Comparison of ENCODE assay signal across 8 cellular contexts in the genomic region with DNA sequence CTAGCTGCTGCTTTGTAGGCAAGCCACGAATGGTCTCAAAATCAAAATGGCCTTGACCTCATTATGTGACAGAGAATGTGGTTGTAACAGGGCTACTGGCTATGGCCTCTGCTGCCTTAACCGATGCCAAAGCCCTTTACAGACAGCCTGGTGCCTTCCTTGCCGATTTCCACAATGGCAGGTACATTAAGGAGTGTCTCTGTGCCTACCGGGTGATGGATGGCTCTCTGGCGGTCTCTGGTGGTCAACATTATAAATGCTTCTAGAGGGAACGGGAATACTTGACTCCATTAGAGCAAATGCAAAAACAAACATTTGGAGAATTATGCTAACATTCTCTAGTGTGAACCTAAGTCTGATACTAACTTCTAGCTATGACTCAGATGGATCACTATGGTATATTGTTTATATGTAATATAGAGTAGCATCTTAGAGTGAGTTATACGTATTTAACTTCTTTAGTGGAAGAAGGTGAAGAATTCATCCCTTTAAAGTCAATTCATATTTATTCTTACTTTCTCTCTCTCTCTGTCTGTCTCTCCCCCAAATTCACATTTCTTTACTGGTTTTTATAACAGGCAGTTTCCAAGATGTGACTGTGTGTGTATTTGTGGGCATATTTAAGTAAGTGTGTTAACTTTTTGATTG. TPM values are rescaled to one million over a fixed set of nuclear protein-coding genes. Genes with fewer than 3 reads are reported as not detected.
A peak's percentile ranks its signal among the peaks of the same experiment; 100 is the strongest.
DNase-seq lines count a peak whose midpoint lies in the region; ATAC-seq and TF ChIP-seq lines count a peak whose summit lies in the region.

No MANE protein-coding gene starts in this region.

- POLR2A ChIA-PET in CD8-positive, alpha-beta memory T cell (lab: Charles Lee): no interaction called here
- POLR2A ChIA-PET in naive thymus-derived CD4-positive, alpha-beta T cell (lab: Charles Lee): no interaction called here

- CTCF ChIA-PET in CD8-positive, alpha-beta memory T cell (lab: Charles Lee): interaction anchor here (0.6 to 2.7 kb wide), 15 partner anchors 9 to 1213 kb away, joined by 3 to 20 read pairs (median 3); no protein-coding TSS in a partner anchor
- CTCF ChIA-PET in activated CD8-positive, alpha-beta memory T cell treated with anti-CD3 and anti-CD28 coated beads, Interleukin-2, amount 10 ng/mL, durations not matched to agents 7 days and 5 days (lab: Charles Lee): interaction anchor here (0.6 to 2.2 kb wide), 20 partner anchors 9 to 801 kb away, joined by 3 to 8 read pairs (median 4); no protein-coding TSS in a partner anchor
- CTCF ChIA-PET in naive thymus-derived CD4-positive, alpha-beta T cell (lab: Charles Lee): interaction anchor here (0.9 to 1.5 kb wide), 6 partner anchors 9 to 815 kb away, joined by 3 to 5 read pairs (median 3); no protein-coding TSS in a partner anchor

- no peak overlapping the region for H3K4me3 Mint-ChIP-seq in CD8-positive, alpha-beta memory T cell
- no peak overlapping the region for H3K4me3 Mint-ChIP-seq in activated CD8-positive, alpha-beta memory T cell treated with anti-CD3 and anti-CD28 coated beads, Interleukin-2, amount 10 ng/mL, durations not matched to agents 7 days and 5 days
- H3K4me3 Mint-ChIP-seq in naive thymus-derived CD4-positive, alpha-beta T cell: peak overlapping the region in 2 of 10 donors; percentile 23 to 33

- H3K9me3 Mint-ChIP-seq in CD8-positive, alpha-beta memory T cell: no peaks in the 10 kb centered on the region
- H3K9me3 Mint-ChIP-seq in activated CD8-positive, alpha-beta memory T cell treated with anti-CD3 and anti-CD28 coated beads, Interleukin-2, amount 10 ng/mL, durations not matched to agents 7 days and 5 days (ENCODE audit: low read depth): no peaks in the 10 kb centered on the region
- no peaks in the 10 kb centered on the region for H3K9me3 Mint-ChIP-seq in naive thymus-derived CD4-positive, alpha-beta T cell

- no peaks in the 10 kb centered on the region for H3K27me3 ChIP-seq in CD8-positive, alpha-beta memory T cell (ENCODE audit: insufficient read depth, low read length, poor library complexity, severe bottlenecking)
- no peaks in the 10 kb centered on the region for H3K27me3 ChIP-seq in naive thymus-derived CD4-positive, alpha-beta T cell (ENCODE audit: control insufficient read depth in 2 of 2, insufficient read depth in 2 of 2, low read length in 2 of 2)

- no peak overlapping the region for H3K4me3 ChIP-seq in CD8-positive, alpha-beta memory T cell (ENCODE audit: low read length)
- no peak overlapping the region for H3K4me3 ChIP-seq in epithelial cell of esophagus (ENCODE audit: low read length)
- H3K4me3 ChIP-seq in naive thymus-derived CD4-positive, alpha-beta T cell (ENCODE audit: low read length): no peak overlapping the region

- DNase-seq in CD8-positive, alpha-beta memory T cell: peak; percentile 34 to 68 (median 50)
- peak; percentile 28 to 43 for DNase-seq in NOMO-1 (lab: John Stamatoyannopoulos, UW; ENCODE audit: unreplicated experiment in 2 of 2)
- peak; percentile 69 for DNase-seq in activated CD8-positive, alpha-beta memory T cell treated with anti-CD3 and anti-CD28 coated beads, Interleukin-2, amount 10 ng/mL, durations not matched to agents 7 days and 5 days
- peak; percentile 72 for DNase-seq in epithelial cell of esophagus (ENCODE audit: low read depth)
- DNase-seq in naive thymus-derived CD4-positive, alpha-beta T cell: peak; percentile 30 to 63 (median 57)
- peak; percentile 20 to 31 for DNase-seq in stimulated activated CD8-positive, alpha-beta memory T cell treated with anti-CD3 and anti-CD28 coated beads, Interleukin-7, amount 100 ng/mL, for 4 hours (ENCODE audit: low read depth in 2 of 2)

- no peaks in the 10 kb centered on the region for H3K27me3 Mint-ChIP-seq in CD8-positive, alpha-beta memory T cell
- H3K27me3 Mint-ChIP-seq in activated CD8-positive, alpha-beta memory T cell treated with anti-CD3 and anti-CD28 coated beads, Interleukin-2, amount 10 ng/mL, durations not matched to agents 7 days and 5 days: no peaks in the 10 kb centered on the region
- H3K27me3 Mint-ChIP-seq in naive thymus-derived CD4-positive, alpha-beta T cell: no peaks in the 10 kb centered on the region

- H3K4me1 ChIP-seq in CD8-positive, alpha-beta memory T cell (ENCODE audit: insufficient read depth, low read length): no peaks in the 10 kb centered on the region
- H3K4me1 ChIP-seq in naive thymus-derived CD4-positive, alpha-beta T cell (ENCODE audit: control insufficient read depth in 2 of 2, insufficient read depth in 2 of 2, low read length in 2 of 2): no peaks in the 10 kb centered on the region

- H3K9me3 ChIP-seq in CD8-positive, alpha-beta memory T cell (ENCODE audit: low read length): no peaks in the 10 kb centered on the region
- H3K9me3 ChIP-seq in naive thymus-derived CD4-positive, alpha-beta T cell (ENCODE audit: control insufficient read depth in 2 of 3, low read length in 3 of 3): no peaks in the 10 kb centered on the region

- ATAC-seq in GM19395 (IDR thresholded peaks at IDR 0.05; ENCODE audit: unreplicated experiment): peak; percentile 93
- ATAC-seq in HG03558 (IDR thresholded peaks at IDR 0.05; ENCODE audit: extremely low read depth, unreplicated experiment): peak; percentile 86
- ATAC-seq in activated CD8-positive, alpha-beta memory T cell treated with anti-CD3 and anti-CD28 coated beads, Interleukin-2, amount 10 ng/mL, durations not matched to agents 7 days and 5 days: peak; percentile 76
- ATAC-seq in naive thymus-derived CD4-positive, alpha-beta T cell: peak; percentile 90

- H3K4me1 Mint-ChIP-seq in CD8-positive, alpha-beta memory T cell: peaks cover 3 to 4% (median 4%) of the 10 kb centered on the region in 3 donors
- H3K4me1 Mint-ChIP-seq in activated CD8-positive, alpha-beta memory T cell treated with anti-CD3 and anti-CD28 coated beads, Interleukin-2, amount 10 ng/mL, durations not matched to agents 7 days and 5 days: peaks cover 18% of the 10 kb centered on the region
- H3K4me1 Mint-ChIP-seq in naive thymus-derived CD4-positive, alpha-beta T cell: peaks cover 0 to 11% (median 4%) of the 10 kb centered on the region in 7 donors

- H3K36me3 ChIP-seq in CD8-positive, alpha-beta memory T cell (ENCODE audit: insufficient read depth, low read length): no peaks in the 10 kb centered on the region
- H3K36me3 ChIP-seq in naive thymus-derived CD4-positive, alpha-beta T cell (ENCODE audit: control insufficient read depth in 2 of 3, insufficient read depth in 3 of 3, low read length in 3 of 3): no peaks in the 10 kb centered on the region

- peak; percentile 87 for TF ChIP-seq CTCF in epithelial cell of esophagus (IDR thresholded peaks at IDR 0.05; ENCODE audit: insufficient read depth, low read depth, low read length, missing control alignments)

- intact Hi-C loops in naive thymus-derived CD4-positive, alpha-beta T cell (cut with micrococcal nuclease): loop anchor here (1.0 to 5.0 kb wide), 11 partner anchors 51 to 924 kb away; partner anchors contain the start of genes SSBP2 (in 2 of the 2) and ZCCHC9 (in 2 of the 2)

- no peak overlapping the region for H3K27ac ChIP-seq in CD8-positive, alpha-beta memory T cell (ENCODE audit: low read depth, low read length)
- H3K27ac ChIP-seq in naive thymus-derived CD4-positive, alpha-beta T cell (ENCODE audit: low read depth, low read length): no peak overlapping the region

- peak overlapping the region in 1 of 8 donors; percentile 77 for H3K27ac Mint-ChIP-seq in CD8-positive, alpha-beta memory T cell
- no peak overlapping the region for H3K27ac Mint-ChIP-seq in activated CD8-positive, alpha-beta memory T cell treated with anti-CD3 and anti-CD28 coated beads, Interleukin-2, amount 10 ng/mL, durations not matched to agents 7 days and 5 days
- no peak overlapping the region for H3K27ac Mint-ChIP-seq in naive thymus-derived CD4-positive, alpha-beta T cell

- peaks cover 0 to 3% (median 0%) of the 10 kb centered on the region in 3 donors for H3K36me3 Mint-ChIP-seq in CD8-positive, alpha-beta memory T cell
- no peaks in the 10 kb centered on the region for H3K36me3 Mint-ChIP-seq in activated CD8-positive, alpha-beta memory T cell treated with anti-CD3 and anti-CD28 coated beads, Interleukin-2, amount 10 ng/mL, durations not matched to agents 7 days and 5 days
- peaks cover 0 to 10% (median 0%) of the 10 kb centered on the region in 5 donors for H3K36me3 Mint-ChIP-seq in naive thymus-derived CD4-positive, alpha-beta T cell

RNA-seq across cellular contexts. Expression of gene RPS23, which starts 52.5 kb away (rescaled TPM):
- total RNA-seq in CD8-positive, alpha-beta memory T cell: 1,000 to 10,000 TPM; 2,179 to 2,206 TPM
- 2,576 TPM for polyA plus RNA-seq in CD8-positive, alpha-beta memory T cell
- 1,000 to 10,000 TPM; 1,489 to 1,768 TPM for total RNA-seq in activated CD8-positive, alpha-beta memory T cell treated with anti-CD3 and anti-CD28 coated beads, Interleukin-2, amount 10 ng/mL, durations not matched to agents 7 days and 5 days
- 1,000 to 10,000 TPM; 2,233 to 4,335 (median 3,874) TPM for total RNA-seq in naive thymus-derived CD4-positive, alpha-beta T cell
- polyA plus RNA-seq in naive thymus-derived CD4-positive, alpha-beta T cell: 1,000 to 10,000 TPM; 4,331 to 4,971 TPM
